1 cellular context compared by ENCODE assay signal in the genomic region with DNA sequence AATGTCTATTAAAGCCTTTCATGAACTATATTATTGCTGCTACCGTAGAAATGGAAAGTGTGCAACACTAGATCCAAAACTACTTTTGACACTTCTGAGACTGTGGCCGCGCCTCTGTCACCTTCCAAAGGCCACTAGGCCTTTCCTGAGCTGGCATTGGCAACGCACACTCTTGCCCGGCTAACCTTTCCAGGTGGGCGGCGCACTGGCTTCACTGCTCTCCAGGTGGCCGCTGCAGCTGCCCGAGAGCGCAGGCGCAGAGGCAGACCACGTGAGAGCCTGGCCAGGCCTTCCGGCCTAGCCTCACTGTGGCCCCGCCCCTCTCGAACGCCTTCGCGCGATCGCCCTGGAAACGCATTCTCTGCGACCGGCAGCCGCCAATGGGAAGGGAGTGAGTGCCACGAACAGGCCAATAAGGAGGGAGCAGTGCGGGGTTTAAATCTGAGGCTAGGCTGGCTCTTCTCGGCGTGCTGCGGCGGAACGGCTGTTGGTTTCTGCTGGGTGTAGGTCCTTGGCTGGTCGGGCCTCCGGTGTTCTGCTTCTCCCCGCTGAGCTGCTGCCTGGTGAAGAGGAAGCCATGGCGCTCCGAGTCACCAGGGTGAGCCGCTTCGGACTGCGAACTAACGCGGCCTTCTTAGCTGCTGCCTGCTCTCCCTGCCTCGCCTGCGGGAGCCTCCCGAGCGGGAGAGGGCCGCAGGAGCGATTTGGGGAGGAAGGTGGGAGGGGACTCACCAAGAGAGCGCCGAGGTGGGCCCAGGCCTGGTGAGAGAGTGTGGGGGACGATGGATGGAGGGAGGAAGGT.
TF ChIP-seq lines count a peak whose summit lies in the region.

A gene (plus strand): TSS at position 465 of the 802 bp plus-strand sequence. CDS start 113 bp downstream, at position 578.

TF ChIP-seq in HepG2, 621 proteins besides CTCF, POLR2A, EP300 and RAD21 (continued from another document and continues in another):
- no peak for TF ChIP-seq GZF1 (CRISPR knock-in tag; IDR thresholded peaks at IDR 0.05)
- no peak for TF ChIP-seq ZNF431 (CRISPR knock-in tag; IDR thresholded peaks at IDR 0.05; ENCODE audit: borderline replicate concordance, low read depth)
- no peak for TF ChIP-seq ZNF34 (CRISPR knock-in tag; IDR thresholded peaks at IDR 0.05; ENCODE audit: borderline replicate concordance)
- TF ChIP-seq, protein P1, sequence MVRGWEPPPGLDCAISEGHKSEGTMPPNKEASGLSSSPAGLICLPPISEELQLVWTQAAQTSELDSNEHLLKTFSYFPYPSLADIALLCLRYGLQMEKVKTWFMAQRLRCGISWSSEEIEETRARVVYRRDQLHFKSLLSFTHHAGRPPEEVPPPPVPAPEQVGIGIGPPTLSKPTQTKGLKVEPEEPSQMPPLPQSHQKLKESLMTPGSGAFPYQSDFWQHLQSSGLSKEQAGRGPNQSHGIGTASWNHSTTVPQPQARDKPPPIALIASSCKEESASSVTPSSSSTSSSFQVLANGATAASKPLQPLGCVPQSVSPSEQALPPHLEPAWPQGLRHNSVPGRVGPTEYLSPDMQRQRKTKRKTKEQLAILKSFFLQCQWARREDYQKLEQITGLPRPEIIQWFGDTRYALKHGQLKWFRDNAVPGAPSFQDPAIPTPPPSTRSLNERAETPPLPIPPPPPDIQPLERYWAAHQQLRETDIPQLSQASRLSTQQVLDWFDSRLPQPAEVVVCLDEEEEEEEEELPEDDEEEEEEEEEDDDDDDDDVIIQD (CRISPR knock-in tag; IDR thresholded peaks at IDR 0.05; ENCODE audit: low read depth): peak; percentile 92
- peak; percentile 94 for TF ChIP-seq GABPB1 (CRISPR knock-in tag; IDR thresholded peaks at IDR 0.05)
- TF ChIP-seq ZNF337 (CRISPR knock-in tag; IDR thresholded peaks at IDR 0.05; ENCODE audit: borderline replicate concordance, low read depth): no peak
- TF ChIP-seq ZNF230 (CRISPR knock-in tag; IDR thresholded peaks at IDR 0.05): peak; percentile 77
- peak; percentile 56; the same call in 1 of the 2 replicates for TF ChIP-seq RAD51 (IDR thresholded peaks at IDR 0.05; ENCODE audit: borderline replicate concordance)
- peak; percentile 84 for TF ChIP-seq ZC3H13 (CRISPR knock-in tag; IDR thresholded peaks at IDR 0.05)
- TF ChIP-seq MTF1 (CRISPR knock-in tag; IDR thresholded peaks at IDR 0.05): no peak
- TF ChIP-seq, protein P2, sequence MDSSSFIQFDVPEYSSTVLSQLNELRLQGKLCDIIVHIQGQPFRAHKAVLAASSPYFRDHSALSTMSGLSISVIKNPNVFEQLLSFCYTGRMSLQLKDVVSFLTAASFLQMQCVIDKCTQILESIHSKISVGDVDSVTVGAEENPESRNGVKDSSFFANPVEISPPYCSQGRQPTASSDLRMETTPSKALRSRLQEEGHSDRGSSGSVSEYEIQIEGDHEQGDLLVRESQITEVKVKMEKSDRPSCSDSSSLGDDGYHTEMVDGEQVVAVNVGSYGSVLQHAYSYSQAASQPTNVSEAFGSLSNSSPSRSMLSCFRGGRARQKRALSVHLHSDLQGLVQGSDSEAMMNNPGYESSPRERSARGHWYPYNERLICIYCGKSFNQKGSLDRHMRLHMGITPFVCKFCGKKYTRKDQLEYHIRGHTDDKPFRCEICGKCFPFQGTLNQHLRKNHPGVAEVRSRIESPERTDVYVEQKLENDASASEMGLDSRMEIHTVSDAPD (CRISPR knock-in tag; IDR thresholded peaks at IDR 0.05): no peak; the same call in 1 of the 2 replicates
- TF ChIP-seq REPIN1 (CRISPR knock-in tag; IDR thresholded peaks at IDR 0.05; ENCODE audit: borderline replicate concordance, low read depth): no peak; the same call in 1 of the 2 replicates
- no peak for TF ChIP-seq ZNF12 (CRISPR knock-in tag; IDR thresholded peaks at IDR 0.05)
- TF ChIP-seq NR2F1 (CRISPR knock-in tag; IDR thresholded peaks at IDR 0.05): no peak
- no peak for TF ChIP-seq ZSCAN20 (CRISPR knock-in tag; IDR thresholded peaks at IDR 0.05; ENCODE audit: borderline replicate concordance)
- TF ChIP-seq CBX5 (CRISPR knock-in tag; IDR thresholded peaks at IDR 0.05; ENCODE audit: borderline replicate concordance): peak; percentile 36; the same call in 1 of the 2 replicates
- TF ChIP-seq AKAP8 (CRISPR knock-in tag; IDR thresholded peaks at IDR 0.05): no peak
- peak; percentile 83 for TF ChIP-seq ZNF616 (CRISPR knock-in tag; IDR thresholded peaks at IDR 0.05; ENCODE audit: low read depth)
- TF ChIP-seq, protein P3, sequence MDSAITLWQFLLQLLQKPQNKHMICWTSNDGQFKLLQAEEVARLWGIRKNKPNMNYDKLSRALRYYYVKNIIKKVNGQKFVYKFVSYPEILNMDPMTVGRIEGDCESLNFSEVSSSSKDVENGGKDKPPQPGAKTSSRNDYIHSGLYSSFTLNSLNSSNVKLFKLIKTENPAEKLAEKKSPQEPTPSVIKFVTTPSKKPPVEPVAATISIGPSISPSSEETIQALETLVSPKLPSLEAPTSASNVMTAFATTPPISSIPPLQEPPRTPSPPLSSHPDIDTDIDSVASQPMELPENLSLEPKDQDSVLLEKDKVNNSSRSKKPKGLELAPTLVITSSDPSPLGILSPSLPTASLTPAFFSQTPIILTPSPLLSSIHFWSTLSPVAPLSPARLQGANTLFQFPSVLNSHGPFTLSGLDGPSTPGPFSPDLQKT (CRISPR knock-in tag; IDR thresholded peaks at IDR 0.05; ENCODE audit: borderline replicate concordance): no peak
- TF ChIP-seq ZMAT3 (CRISPR knock-in tag; conservative IDR thresholded peaks at IDR 0.05): peak; percentile 67; the same call in 1 of the 2 replicates
- no peak for TF ChIP-seq IKZF4 (CRISPR knock-in tag; IDR thresholded peaks at IDR 0.05; ENCODE audit: borderline replicate concordance, low read depth, not compliant biosample characterization)
- peak; percentile 43; the same call in 1 of the 2 replicates for TF ChIP-seq KDM4B (CRISPR knock-in tag; IDR thresholded peaks at IDR 0.05)
- no peak for TF ChIP-seq ZNF484 (CRISPR knock-in tag; IDR thresholded peaks at IDR 0.05; ENCODE audit: borderline replicate concordance, low read depth)
- TF ChIP-seq PHF20 (CRISPR knock-in tag; IDR thresholded peaks at IDR 0.05): peak; percentile 85
- 0 out of 2 replicates have a peak, but pooled peaks have one; percentile 23 for TF ChIP-seq HCFC1 (IDR thresholded peaks at IDR 0.05; ENCODE audit: low read depth, low read length)
- no peak for TF ChIP-seq ZFYVE20 (CRISPR knock-in tag; IDR thresholded peaks at IDR 0.05; ENCODE audit: borderline replicate concordance, low read depth)
- no peak for TF ChIP-seq ZC3H4 (CRISPR knock-in tag; IDR thresholded peaks at IDR 0.05; ENCODE audit: borderline replicate concordance)
- TF ChIP-seq ZNF577 (CRISPR knock-in tag; IDR thresholded peaks at IDR 0.05; ENCODE audit: borderline replicate concordance, low read depth): no peak
- TF ChIP-seq SNAPC2 (CRISPR knock-in tag; IDR thresholded peaks at IDR 0.05): 0 out of 2 replicates have a peak, but pooled peaks have one; percentile 58
- TF ChIP-seq SIX1 (CRISPR knock-in tag; IDR thresholded peaks at IDR 0.05; ENCODE audit: borderline replicate concordance): no peak
- TF ChIP-seq FOXA3 (CRISPR knock-in tag; IDR thresholded peaks at IDR 0.05): peak; percentile 46; the same call in 1 of the 2 replicates
- TF ChIP-seq HMG20A (CRISPR knock-in tag; IDR thresholded peaks at IDR 0.05; ENCODE audit: borderline replicate concordance): no peak
- TF ChIP-seq KDM2A (CRISPR knock-in tag; IDR thresholded peaks at IDR 0.05; ENCODE audit: borderline replicate concordance, low read depth): peak; percentile 80; the same call in 1 of the 2 replicates
- TF ChIP-seq, protein P4, sequence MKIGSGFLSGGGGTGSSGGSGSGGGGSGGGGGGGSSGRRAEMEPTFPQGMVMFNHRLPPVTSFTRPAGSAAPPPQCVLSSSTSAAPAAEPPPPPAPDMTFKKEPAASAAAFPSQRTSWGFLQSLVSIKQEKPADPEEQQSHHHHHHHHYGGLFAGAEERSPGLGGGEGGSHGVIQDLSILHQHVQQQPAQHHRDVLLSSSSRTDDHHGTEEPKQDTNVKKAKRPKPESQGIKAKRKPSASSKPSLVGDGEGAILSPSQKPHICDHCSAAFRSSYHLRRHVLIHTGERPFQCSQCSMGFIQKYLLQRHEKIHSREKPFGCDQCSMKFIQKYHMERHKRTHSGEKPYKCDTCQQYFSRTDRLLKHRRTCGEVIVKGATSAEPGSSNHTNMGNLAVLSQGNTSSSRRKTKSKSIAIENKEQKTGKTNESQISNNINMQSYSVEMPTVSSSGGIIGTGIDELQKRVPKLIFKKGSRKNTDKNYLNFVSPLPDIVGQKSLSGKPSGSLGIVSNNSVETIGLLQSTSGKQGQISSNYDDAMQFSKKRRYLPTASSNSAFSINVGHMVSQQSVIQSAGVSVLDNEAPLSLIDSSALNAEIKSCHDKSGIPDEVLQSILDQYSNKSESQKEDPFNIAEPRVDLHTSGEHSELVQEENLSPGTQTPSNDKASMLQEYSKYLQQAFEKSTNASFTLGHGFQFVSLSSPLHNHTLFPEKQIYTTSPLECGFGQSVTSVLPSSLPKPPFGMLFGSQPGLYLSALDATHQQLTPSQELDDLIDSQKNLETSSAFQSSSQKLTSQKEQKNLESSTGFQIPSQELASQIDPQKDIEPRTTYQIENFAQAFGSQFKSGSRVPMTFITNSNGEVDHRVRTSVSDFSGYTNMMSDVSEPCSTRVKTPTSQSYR (CRISPR knock-in tag; IDR thresholded peaks at IDR 0.05; ENCODE audit: borderline replicate concordance): 0 out of 2 replicates have a peak, but pooled peaks have one; percentile 35
- TF ChIP-seq, protein P5, sequence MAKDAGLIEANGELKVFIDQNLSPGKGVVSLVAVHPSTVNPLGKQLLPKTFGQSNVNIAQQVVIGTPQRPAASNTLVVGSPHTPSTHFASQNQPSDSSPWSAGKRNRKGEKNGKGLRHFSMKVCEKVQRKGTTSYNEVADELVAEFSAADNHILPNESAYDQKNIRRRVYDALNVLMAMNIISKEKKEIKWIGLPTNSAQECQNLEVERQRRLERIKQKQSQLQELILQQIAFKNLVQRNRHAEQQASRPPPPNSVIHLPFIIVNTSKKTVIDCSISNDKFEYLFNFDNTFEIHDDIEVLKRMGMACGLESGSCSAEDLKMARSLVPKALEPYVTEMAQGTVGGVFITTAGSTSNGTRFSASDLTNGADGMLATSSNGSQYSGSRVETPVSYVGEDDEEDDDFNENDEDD (CRISPR knock-in tag; IDR thresholded peaks at IDR 0.05; ENCODE audit: borderline replicate concordance): peak; percentile 88; the same call in 1 of the 2 replicates
- no peak for TF ChIP-seq SMAD9 (CRISPR knock-in tag; IDR thresholded peaks at IDR 0.05)
- TF ChIP-seq, protein P6, sequence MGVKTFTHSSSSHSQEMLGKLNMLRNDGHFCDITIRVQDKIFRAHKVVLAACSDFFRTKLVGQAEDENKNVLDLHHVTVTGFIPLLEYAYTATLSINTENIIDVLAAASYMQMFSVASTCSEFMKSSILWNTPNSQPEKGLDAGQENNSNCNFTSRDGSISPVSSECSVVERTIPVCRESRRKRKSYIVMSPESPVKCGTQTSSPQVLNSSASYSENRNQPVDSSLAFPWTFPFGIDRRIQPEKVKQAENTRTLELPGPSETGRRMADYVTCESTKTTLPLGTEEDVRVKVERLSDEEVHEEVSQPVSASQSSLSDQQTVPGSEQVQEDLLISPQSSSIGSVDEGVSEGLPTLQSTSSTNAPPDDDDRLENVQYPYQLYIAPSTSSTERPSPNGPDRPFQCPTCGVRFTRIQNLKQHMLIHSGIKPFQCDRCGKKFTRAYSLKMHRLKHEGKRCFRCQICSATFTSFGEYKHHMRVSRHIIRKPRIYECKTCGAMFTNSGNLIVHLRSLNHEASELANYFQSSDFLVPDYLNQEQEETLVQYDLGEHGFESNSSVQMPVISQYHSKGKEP (CRISPR knock-in tag; IDR thresholded peaks at IDR 0.05): 0 out of 2 replicates have a peak, but pooled peaks have one; percentile 24
- TF ChIP-seq, protein P7, sequence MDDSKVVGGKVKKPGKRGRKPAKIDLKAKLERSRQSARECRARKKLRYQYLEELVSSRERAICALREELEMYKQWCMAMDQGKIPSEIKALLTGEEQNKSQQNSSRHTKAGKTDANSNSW (CRISPR knock-in tag; IDR thresholded peaks at IDR 0.05; ENCODE audit: borderline replicate concordance): no peak
- TF ChIP-seq, protein P8, sequence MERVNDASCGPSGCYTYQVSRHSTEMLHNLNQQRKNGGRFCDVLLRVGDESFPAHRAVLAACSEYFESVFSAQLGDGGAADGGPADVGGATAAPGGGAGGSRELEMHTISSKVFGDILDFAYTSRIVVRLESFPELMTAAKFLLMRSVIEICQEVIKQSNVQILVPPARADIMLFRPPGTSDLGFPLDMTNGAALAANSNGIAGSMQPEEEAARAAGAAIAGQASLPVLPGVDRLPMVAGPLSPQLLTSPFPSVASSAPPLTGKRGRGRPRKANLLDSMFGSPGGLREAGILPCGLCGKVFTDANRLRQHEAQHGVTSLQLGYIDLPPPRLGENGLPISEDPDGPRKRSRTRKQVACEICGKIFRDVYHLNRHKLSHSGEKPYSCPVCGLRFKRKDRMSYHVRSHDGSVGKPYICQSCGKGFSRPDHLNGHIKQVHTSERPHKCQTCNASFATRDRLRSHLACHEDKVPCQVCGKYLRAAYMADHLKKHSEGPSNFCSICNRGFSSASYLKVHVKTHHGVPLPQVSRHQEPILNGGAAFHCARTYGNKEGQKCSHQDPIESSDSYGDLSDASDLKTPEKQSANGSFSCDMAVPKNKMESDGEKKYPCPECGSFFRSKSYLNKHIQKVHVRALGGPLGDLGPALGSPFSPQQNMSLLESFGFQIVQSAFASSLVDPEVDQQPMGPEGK (CRISPR knock-in tag; IDR thresholded peaks at IDR 0.05): peak; percentile 23; the same call in 1 of the 2 replicates
- no peak for TF ChIP-seq KDM6A (CRISPR knock-in tag; IDR thresholded peaks at IDR 0.05; ENCODE audit: low read depth)
- no peak for TF ChIP-seq PCBP2 (optimal IDR thresholded peaks at IDR 0.05; ENCODE audit: low read depth, low read length, poor library complexity, severe bottlenecking)
- TF ChIP-seq KDM5A (IDR thresholded peaks at IDR 0.05; ENCODE audit: borderline replicate concordance, low read length): peak; percentile 78
- TF ChIP-seq HNF4G (IDR thresholded peaks at IDR 0.05; ENCODE audit: borderline replicate concordance, low read depth, low read length): no peak
- TF ChIP-seq HNF4G (CRISPR knock-in tag; IDR thresholded peaks at IDR 0.05; ENCODE audit: borderline replicate concordance, low read depth): 0 out of 2 replicates have a peak, but pooled peaks have one; percentile 55
- TF ChIP-seq ZNF724P (CRISPR knock-in tag; IDR thresholded peaks at IDR 0.05; ENCODE audit: borderline replicate concordance): peak; percentile 69; the same call in 1 of the 2 replicates
- TF ChIP-seq ZNF326 (CRISPR knock-in tag; IDR thresholded peaks at IDR 0.05; ENCODE audit: borderline replicate concordance): no peak
- TF ChIP-seq, protein P9, sequence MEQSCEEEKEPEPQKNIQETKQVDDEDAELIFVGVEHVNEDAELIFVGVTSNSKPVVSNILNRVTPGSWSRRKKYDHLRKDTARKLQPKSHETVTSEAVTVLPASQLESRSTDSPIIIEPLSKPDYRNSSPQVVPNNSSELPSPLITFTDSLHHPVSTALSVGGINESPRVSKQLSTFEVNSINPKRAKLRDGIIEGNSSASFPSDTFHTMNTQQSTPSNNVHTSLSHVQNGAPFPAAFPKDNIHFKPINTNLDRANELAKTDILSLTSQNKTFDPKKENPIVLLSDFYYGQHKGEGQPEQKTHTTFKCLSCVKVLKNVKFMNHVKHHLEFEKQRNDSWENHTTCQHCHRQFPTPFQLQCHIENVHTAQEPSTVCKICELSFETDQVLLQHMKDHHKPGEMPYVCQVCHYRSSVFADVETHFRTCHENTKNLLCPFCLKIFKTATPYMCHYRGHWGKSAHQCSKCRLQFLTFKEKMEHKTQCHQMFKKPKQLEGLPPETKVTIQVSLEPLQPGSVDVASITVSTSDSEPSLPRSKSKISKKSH (CRISPR knock-in tag; IDR thresholded peaks at IDR 0.05; ENCODE audit: borderline replicate concordance): peak; percentile 81
- no peak for TF ChIP-seq SOX13 (IDR thresholded peaks at IDR 0.05)
- peak in 1 of 2 experiments; percentile 44; a peak in 2 of 4 replicates for TF ChIP-seq SOX13 (CRISPR knock-in tag; conservative IDR thresholded peaks at IDR 0.05 in 1 of 2, IDR thresholded peaks at IDR 0.05 in 1 of 2)
- TF ChIP-seq IRX3 (CRISPR knock-in tag; IDR thresholded peaks at IDR 0.05; ENCODE audit: borderline replicate concordance, low read depth): peak; percentile 85; the same call in 1 of the 2 replicates
